18 cellular contexts compared by ENCODE assay signal in the genomic region with DNA sequence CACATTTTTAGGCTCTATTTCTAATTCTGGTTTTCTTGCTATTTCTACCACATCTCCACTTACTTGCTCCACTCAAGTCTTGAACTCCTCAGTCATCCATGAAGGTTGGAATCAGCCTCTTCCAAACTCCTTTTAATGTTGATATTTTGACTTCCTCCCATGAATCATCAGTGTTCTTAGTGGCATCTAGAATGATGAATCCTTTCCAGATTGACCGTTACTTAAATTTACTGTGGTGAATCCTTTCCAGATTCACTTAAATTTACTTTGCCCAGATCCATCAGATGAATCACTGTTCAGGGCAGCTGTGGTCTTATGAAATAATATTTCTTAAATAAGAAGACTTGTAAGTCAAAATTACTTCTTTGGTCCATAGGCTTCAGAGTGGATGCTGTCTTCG.
DNase-seq lines count a peak whose midpoint lies in the region; ATAC-seq, FAIRE-seq and TF ChIP-seq lines count a peak whose summit lies in the region.
"Had no signal": no experiment of that assay in that cellular context is flagged by ENCODE, and none has a peak within 500 bp of the region (broad histone marks: within the 10 kb centered on the region; RNA-seq: fewer than 3 reads in every experiment).

No MANE protein-coding gene starts in this region.

- H3K36me3 Mint-ChIP-seq in effector memory CD8-positive, alpha-beta T cell (ENCODE audit: insufficient read depth), result peaks cover 87% of the 10 kb centered on the region
- H3K36me3 Mint-ChIP-seq in nephron progenitor cell (ENCODE audit: low read depth), result peaks cover 92% of the 10 kb centered on the region

- no peak for ATAC-seq in effector memory CD8-positive, alpha-beta T cell (replicated peaks)
- ATAC-seq in GM18868 (IDR thresholded peaks at IDR 0.05; ENCODE audit: unreplicated experiment), result no peak
- ATAC-seq: activated naive CD4-positive, alpha-beta T cell treated with anti-CD3 and anti-CD28 coated beads, Interleukin-2, amount 50 U/mL, for 72 hours; left lobe of liver; psoas muscle; WTC11 had no signal

- DNase-seq in GM03348 (ENCODE audit: low spot score) (peak; percentile 25), RKO (ENCODE audit: low spot score) (peak; percentile 11), non-pigmented ciliary epithelial cell (ENCODE audit: low read depth) (peak; percentile 54), nephron progenitor cell (no peak), NCI-H1417 (lab: John Stamatoyannopoulos, UW) (no peak), HTR-8/SVneo (ENCODE audit: insufficient read length, low spot score) (no peak)
- no peak for DNase-seq in effector memory CD8-positive, alpha-beta T cell
- DNase-seq: erythroblast, NCI-H2029, NCI-H69, Peyer's patch, psoas muscle, substantia nigra had no signal

- no peak for TF ChIP-seq CTCF in nephron progenitor cell (IDR thresholded peaks at IDR 0.05)

- H3K4me3 Mint-ChIP-seq in effector memory CD8-positive, alpha-beta T cell, result peak overlapping the region in 1 of 2 donors; percentile 28
- no peak overlapping the region for H3K4me3 Mint-ChIP-seq in nephron progenitor cell
- H3K4me3 Mint-ChIP-seq: WTC11 had no signal

- peak overlapping the region; percentile 31 to 80 for H3K27ac Mint-ChIP-seq in effector memory CD8-positive, alpha-beta T cell
- H3K27ac Mint-ChIP-seq in nephron progenitor cell, result no peak overlapping the region
- H3K27ac Mint-ChIP-seq: activated naive CD4-positive, alpha-beta T cell treated with anti-CD3 and anti-CD28 coated beads, Interleukin-2, amount 50 U/mL, for 72 hours; WTC11 had no signal

- H3K27me3 Mint-ChIP-seq in effector memory CD8-positive, alpha-beta T cell, result no peaks in the 10 kb centered on the region
- no peaks in the 10 kb centered on the region for H3K27me3 Mint-ChIP-seq in nephron progenitor cell (ENCODE audit: low read depth, poor library complexity)

- no peak for FAIRE-seq in HTR-8/SVneo (lab: Jason Lieb, UNC)
- FAIRE-seq: colon had no signal

- peaks cover 10 to 24% of the 10 kb centered on the region in 2 donors for H3K4me1 Mint-ChIP-seq in effector memory CD8-positive, alpha-beta T cell (ENCODE audit: low read depth in 2 of 2)
- H3K4me1 Mint-ChIP-seq in nephron progenitor cell, result no peaks in the 10 kb centered on the region
- H3K4me1 Mint-ChIP-seq: WTC11 had no signal

- no peaks in the 10 kb centered on the region for H3K9me3 Mint-ChIP-seq in effector memory CD8-positive, alpha-beta T cell
- peaks cover 35% of the 10 kb centered on the region for H3K9me3 Mint-ChIP-seq in nephron progenitor cell
- H3K9me3 Mint-ChIP-seq: activated naive CD4-positive, alpha-beta T cell treated with anti-CD3 and anti-CD28 coated beads, Interleukin-2, amount 50 U/mL, for 72 hours had no signal

Comparison
In these comparisons a context has a peak if more than half of its experiments do, and no peak if none do; other contexts are left out.
1. DNase-seq: peak in GM03348 (single experiment), RKO (single experiment) and non-pigmented ciliary epithelial cell (single experiment); none in effector memory CD8-positive, alpha-beta T cell (0 of 3), nephron progenitor cell (single experiment), NCI-H1417 (0 of 3) and HTR-8/SVneo (single experiment).